ENCODE assay signal across 9 cellular contexts in genomic region chr6:11772109-11772830, GRCh38. TPM values are rescaled to one million over a fixed set of nuclear protein-coding genes. Genes with fewer than 3 reads are reported as not detected.
DNase-seq lines count a peak whose midpoint lies in the region; ATAC-seq and TF ChIP-seq lines count a peak whose summit lies in the region.
"Had no signal": no experiment of that assay in that cellular context is flagged by ENCODE, and none has a peak within 500 bp of the region (broad histone marks: within the 10 kb centered on the region; RNA-seq: fewer than 3 reads in every experiment).

No MANE protein-coding gene starts in this region.

- no peak for ATAC-seq in GM19351 (IDR thresholded peaks at IDR 0.05; ENCODE audit: unreplicated experiment)

- H3K36me3 ChIP-seq in OCI-LY7 (ENCODE audit: insufficient read depth, low read length), result no peaks in the 10 kb centered on the region

- no peak overlapping the region for H2AFZ ChIP-seq in OCI-LY7 (ENCODE audit: low read length)

- H3K79me2 ChIP-seq in OCI-LY7 (ENCODE audit: insufficient read depth, low read depth, low read length), result no peaks in the 10 kb centered on the region

- no peaks in the 10 kb centered on the region for H4K20me1 ChIP-seq in OCI-LY7 (ENCODE audit: insufficient read depth, low read length)

- H3K4me3 ChIP-seq in retinal pigment epithelial cell (ENCODE audit: low read length) (no peak overlapping the region), OCI-LY7 (ENCODE audit: low read depth, low read length, poor library complexity, severe bottlenecking) (no peak overlapping the region)

- intact Hi-C loops in OCI-LY7 (cut with micrococcal nuclease; ENCODE audit: unreplicated experiment), result no loop called here

- H3K27ac ChIP-seq in epithelial cell of prostate (peak overlapping the region; percentile 100), OCI-LY7 (ENCODE audit: low read depth, low read length, poor library complexity, severe bottlenecking) (no peak overlapping the region)

- H3K4me2 ChIP-seq in OCI-LY7 (ENCODE audit: low read length), result no peak overlapping the region

- no peaks in the 10 kb centered on the region for H3K9me2 ChIP-seq in OCI-LY7 (ENCODE audit: insufficient read depth, low read length)

- no peaks in the 10 kb centered on the region for H3K4me1 ChIP-seq in OCI-LY7 (ENCODE audit: insufficient read depth, low read length, poor library complexity, severe bottlenecking)

- peak; percentile 83 for DNase-seq in GM04503 (ENCODE audit: low read depth)
- peak; percentile 24 to 73 for DNase-seq in NOMO-1 (lab: John Stamatoyannopoulos, UW; ENCODE audit: unreplicated experiment in 2 of 2)
- peak; percentile 91 for DNase-seq in epithelial cell of prostate (ENCODE audit: low read depth, low spot score)
- DNase-seq in retinal pigment epithelial cell (ENCODE audit: low read depth), result peak; percentile 84
- DNase-seq in OCI-LY7 (ENCODE audit: low spot score), result no peak
- no peak for DNase-seq in NCI-H1436 (lab: John Stamatoyannopoulos, UW)
- no peak for DNase-seq in activated CD8-positive, alpha-beta memory T cell treated with anti-CD3 and anti-CD28 coated beads for 24 hours

- POLR2A ChIA-PET in OCI-LY7 (lab: Charles Lee), result interaction anchor here (0.7 kb wide), 1 partner anchor 1035 kb away, joined by 3 read pairs; no protein-coding TSS in a partner anchor

- BruUV-seq in OCI-LY7 (replicated peaks; lab: Mats Ljungman, UMichigan), result no TSS peak

- no peak for TF ChIP-seq CTCF in retinal pigment epithelial cell (conservative IDR thresholded peaks at IDR 0.05; ENCODE audit: low read depth, low read length)
- no peak for TF ChIP-seq CTCF in OCI-LY7 (conservative IDR thresholded peaks at IDR 0.05; ENCODE audit: low read length)

- CTCF ChIA-PET in OCI-LY7 (lab: Charles Lee; ENCODE audit: unreplicated experiment), result no interaction called here

- H3K9me3 ChIP-seq in OCI-LY7 (ENCODE audit: low read length), result no peaks in the 10 kb centered on the region

RNA-seq across cellular contexts. Expression of gene ADTRP, which starts 6.3 kb away (rescaled TPM):
- not detected in 2 replicates for total RNA-seq in OCI-LY7 (2014; rRNA removed; shearing (Covaris generic))
- total RNA-seq in OCI-LY7 (2022), result not detected in 2 replicates
- total RNA-seq: cardiac septum had no signal

Comparison
In these comparisons a context has a peak if more than half of its experiments do, and no peak if none do; other contexts are left out.
1. DNase-seq: peak in GM04503 (single experiment), NOMO-1 (2 of 2), epithelial cell of prostate (single experiment) and retinal pigment epithelial cell (single experiment); none in OCI-LY7 (single experiment), NCI-H1436 (single experiment) and activated CD8-positive, alpha-beta memory T cell treated with anti-CD3 and anti-CD28 coated beads for 24 hours (single experiment).